18 cellular contexts compared by ENCODE assay signal in genomic region chr7:28328822-28329615, GRCh38.
DNase-seq lines count a peak whose midpoint lies in the region; ATAC-seq and TF ChIP-seq lines count a peak whose summit lies in the region.
"Had no signal": no experiment of that assay in that cellular context is flagged by ENCODE, and none has a peak within 500 bp of the region (broad histone marks: within the 10 kb centered on the region; RNA-seq: fewer than 3 reads in every experiment).

No MANE protein-coding gene starts in this region.

- no peak for TF ChIP-seq CTCF in CD8-positive, alpha-beta T cell (IDR thresholded peaks at IDR 0.05)
- no peak for TF ChIP-seq CTCF in ascending aorta (IDR thresholded peaks at IDR 0.05)
- no peak for TF ChIP-seq CTCF in mesothelial cell of epicardium (IDR thresholded peaks at IDR 0.05; ENCODE audit: unreplicated experiment)

- H3K27me3 ChIP-seq in CD8-positive, alpha-beta T cell (ENCODE audit: insufficient read depth, low read length): no peaks in the 10 kb centered on the region
- no peaks in the 10 kb centered on the region for H3K27me3 ChIP-seq in ascending aorta
- H3K27me3 ChIP-seq: brain microvascular endothelial cell, tibial artery had no signal

- peak overlapping the region; percentile 80 for H3K4me3 Mint-ChIP-seq in CD8-positive, alpha-beta T cell
- H3K4me3 Mint-ChIP-seq in effector memory CD8-positive, alpha-beta T cell: no peak overlapping the region
- H3K4me3 Mint-ChIP-seq in mesothelial cell of epicardium: no peak overlapping the region

- H3K27ac Mint-ChIP-seq in CD8-positive, alpha-beta T cell: peak overlapping the region; percentile 86
- H3K27ac Mint-ChIP-seq in effector memory CD8-positive, alpha-beta T cell: peak overlapping the region; percentile 89 to 90
- H3K27ac Mint-ChIP-seq in mesothelial cell of epicardium: no peak overlapping the region

- H3K4me1 Mint-ChIP-seq in CD8-positive, alpha-beta T cell (ENCODE audit: low read depth): peaks cover 40% of the 10 kb centered on the region
- H3K4me1 Mint-ChIP-seq in effector memory CD8-positive, alpha-beta T cell (ENCODE audit: low read depth in 2 of 2): peaks cover 11 to 25% of the 10 kb centered on the region in 2 donors
- peaks cover 27% of the 10 kb centered on the region for H3K4me1 Mint-ChIP-seq in mesothelial cell of epicardium

- H3K9me3 ChIP-seq in CD8-positive, alpha-beta T cell (ENCODE audit: low read length): no peaks in the 10 kb centered on the region
- no peaks in the 10 kb centered on the region for H3K9me3 ChIP-seq in ascending aorta
- H3K9me3 ChIP-seq: tibial artery had no signal

- no peak overlapping the region for H3K27ac ChIP-seq in CD8-positive, alpha-beta T cell (ENCODE audit: low read depth, low read length)
- no peak overlapping the region for H3K27ac ChIP-seq in ascending aorta
- H3K27ac ChIP-seq: 22Rv1, brain microvascular endothelial cell, tibial artery had no signal

- ATAC-seq in CD8-positive, alpha-beta T cell: no peak
- ATAC-seq in effector memory CD8-positive, alpha-beta T cell (replicated peaks): no peak
- ATAC-seq in HG03342 (IDR thresholded peaks at IDR 0.05; ENCODE audit: unreplicated experiment): no peak
- ATAC-seq: Panc1 had no signal

- DNase-seq in NCI-H1092 treated with DMSO at 0.1 percent for 48 hours (lab: John Stamatoyannopoulos, UW) (peak; percentile 13), NCI-H1092 (lab: John Stamatoyannopoulos, UW) (no peak), NCI-H510A treated with DMSO at 0.1 percent for 48 hours (lab: John Stamatoyannopoulos, UW) (peak; percentile 87), ascending aorta (ENCODE audit: low spot score in 2 of 2) (no peak), mesothelial cell of epicardium (ENCODE audit: low spot score in 2 of 2, unreplicated experiment in 2 of 2) (no peak)
- no peak for DNase-seq in CD8-positive, alpha-beta T cell
- DNase-seq in effector memory CD8-positive, alpha-beta T cell: no peak
- DNase-seq: activated gamma-delta T cell; brain microvascular endothelial cell; effector CD4-positive, alpha-beta T cell; HCEC 1CT; midbrain; NCI-H524; stimulated activated CD4-positive, alpha-beta T cell treated with anti-CD3 and anti-CD28 coated beads, Interleukin-2, amount 100 ng/mL, for 48 hours; tibial artery had no signal

- intact Hi-C loops in CD8-positive, alpha-beta T cell (cut with DNase I, micrococcal nuclease): no loop called here
- intact Hi-C loops in ascending aorta (cut with DNase I): no loop called here

- no peaks in the 10 kb centered on the region for H3K9me3 Mint-ChIP-seq in CD8-positive, alpha-beta T cell
- H3K9me3 Mint-ChIP-seq in effector memory CD8-positive, alpha-beta T cell: no peaks in the 10 kb centered on the region
- H3K9me3 Mint-ChIP-seq in mesothelial cell of epicardium: peaks cover 7% of the 10 kb centered on the region

- no peaks in the 10 kb centered on the region for H3K27me3 Mint-ChIP-seq in CD8-positive, alpha-beta T cell (ENCODE audit: low read depth)
- H3K27me3 Mint-ChIP-seq in effector memory CD8-positive, alpha-beta T cell: peaks cover 0 to 5% of the 10 kb centered on the region in 2 donors
- no peaks in the 10 kb centered on the region for H3K27me3 Mint-ChIP-seq in mesothelial cell of epicardium (ENCODE audit: low read depth)

- H3K36me3 ChIP-seq in CD8-positive, alpha-beta T cell (ENCODE audit: insufficient read depth, low read length): no peaks in the 10 kb centered on the region
- no peaks in the 10 kb centered on the region for H3K36me3 ChIP-seq in ascending aorta
- H3K36me3 ChIP-seq: brain microvascular endothelial cell, tibial artery had no signal

- POLR2A ChIA-PET in CD8-positive, alpha-beta T cell (lab: Charles Lee): interaction anchor here (1.4 kb wide), 1 partner anchor 31 kb away, joined by 3 read pairs; no protein-coding TSS in a partner anchor

- CTCF ChIA-PET in CD8-positive, alpha-beta T cell (lab: Charles Lee): interaction anchor here (2.0 kb wide), 1 partner anchor 32 kb away, joined by 7 read pairs; no protein-coding TSS in a partner anchor

- H3K36me3 Mint-ChIP-seq in CD8-positive, alpha-beta T cell: no peaks in the 10 kb centered on the region
- peaks cover 2% of the 10 kb centered on the region for H3K36me3 Mint-ChIP-seq in effector memory CD8-positive, alpha-beta T cell (ENCODE audit: insufficient read depth)
- H3K36me3 Mint-ChIP-seq in mesothelial cell of epicardium: no peaks in the 10 kb centered on the region

- H3K4me1 ChIP-seq in CD8-positive, alpha-beta T cell (ENCODE audit: insufficient read depth, low read length): peaks cover 34% of the 10 kb centered on the region
- H3K4me1 ChIP-seq in ascending aorta: no peaks in the 10 kb centered on the region

- no peak overlapping the region for H3K4me3 ChIP-seq in CD8-positive, alpha-beta T cell (ENCODE audit: low read depth, low read length)
- H3K4me3 ChIP-seq in ascending aorta: no peak overlapping the region
- H3K4me3 ChIP-seq: tibial artery had no signal

Comparison
In these comparisons a context has a peak if more than half of its experiments do, and no peak if none do; other contexts are left out.
1. DNase-seq: peak in NCI-H1092 treated with DMSO at 0.1 percent for 48 hours (single experiment) and NCI-H510A treated with DMSO at 0.1 percent for 48 hours (single experiment); none in NCI-H1092 (single experiment), CD8-positive, alpha-beta T cell (0 of 7), effector memory CD8-positive, alpha-beta T cell (0 of 3), ascending aorta (0 of 2) and mesothelial cell of epicardium (0 of 2).